Comparison of ENCODE assay signal across 8 cellular contexts in the genomic region with DNA sequence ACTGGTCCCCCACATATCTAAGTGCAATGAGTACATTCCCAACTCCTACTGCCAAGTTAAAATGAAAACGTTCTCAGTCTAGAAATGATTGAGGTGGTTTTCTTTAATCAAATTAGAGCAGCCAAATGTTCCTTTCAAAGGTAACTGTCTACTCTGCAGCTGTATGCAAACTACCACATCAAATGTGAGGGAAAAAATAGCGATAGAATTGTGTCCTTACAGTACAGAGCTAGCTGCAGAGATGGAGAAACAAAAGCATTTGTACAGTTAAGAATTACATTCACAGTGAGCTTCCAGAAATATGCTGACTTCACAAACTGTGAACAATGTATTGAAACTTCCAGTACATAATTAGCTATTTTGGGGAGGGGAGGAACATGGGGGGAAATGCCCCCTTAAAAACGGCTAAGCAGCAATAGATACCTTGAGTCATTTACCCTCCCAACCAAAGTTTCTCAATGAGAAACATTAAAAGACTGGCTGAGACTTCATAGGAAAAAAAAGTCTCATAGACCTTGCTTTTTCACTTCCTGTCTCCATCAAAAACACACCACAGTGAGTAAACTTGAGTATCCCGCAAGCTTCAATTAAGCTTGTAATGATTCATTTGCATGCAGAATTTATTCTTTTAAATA. TPM values are rescaled to one million over a fixed set of nuclear protein-coding genes. Genes with fewer than 3 reads are reported as not detected.
DNase-seq lines count a peak whose midpoint lies in the region; ATAC-seq, FAIRE-seq and TF ChIP-seq lines count a peak whose summit lies in the region.

No MANE protein-coding gene starts in this region.

- H3K4me1 ChIP-seq in ACC112 (ENCODE audit: control insufficient read depth, insufficient read depth, low read length, unreplicated experiment): peaks cover 45% of the 10 kb centered on the region
- peaks cover 26 to 30% of the 10 kb centered on the region in 2 donors for H3K4me1 ChIP-seq in naive thymus-derived CD4-positive, alpha-beta T cell (ENCODE audit: control insufficient read depth in 2 of 2, insufficient read depth in 2 of 2, low read length in 2 of 2)
- peaks cover 6 to 17% (median 15%) of the 10 kb centered on the region in 3 donors for H3K4me1 ChIP-seq in pancreas

- no peak for FAIRE-seq in pancreas (lab: Jason Lieb, UNC)

- WGBS in pancreas, 2 donors: 47 to 52% methylated on average over 4 of the region's 4 CpGs

- H3K36me3 ChIP-seq in ACC112 (ENCODE audit: insufficient read depth, low read length): peaks cover 11% of the 10 kb centered on the region
- no peaks in the 10 kb centered on the region for H3K36me3 ChIP-seq in naive thymus-derived CD4-positive, alpha-beta T cell (ENCODE audit: control insufficient read depth in 2 of 3, insufficient read depth in 3 of 3, low read length in 3 of 3)
- H3K36me3 ChIP-seq in pancreas: no peaks in the 10 kb centered on the region

- peaks cover 0 to 47% (median 6%) of the 10 kb centered on the region in 5 donors for H3K36me3 Mint-ChIP-seq in naive thymus-derived CD4-positive, alpha-beta T cell

- peaks cover 3 to 20% (median 11%) of the 10 kb centered on the region in 11 donors for H3K9me3 Mint-ChIP-seq in naive thymus-derived CD4-positive, alpha-beta T cell

- H3K4me1 Mint-ChIP-seq in naive thymus-derived CD4-positive, alpha-beta T cell: peaks cover 36 to 71% (median 57%) of the 10 kb centered on the region in 7 donors

- TF ChIP-seq CTCF in pancreas (IDR thresholded peaks at IDR 0.05): no peak

- H3K27me3 ChIP-seq in ACC112 (ENCODE audit: insufficient read depth, low read length): no peaks in the 10 kb centered on the region
- H3K27me3 ChIP-seq in naive thymus-derived CD4-positive, alpha-beta T cell (ENCODE audit: control insufficient read depth in 2 of 2, insufficient read depth in 2 of 2, low read length in 2 of 2): no peaks in the 10 kb centered on the region
- H3K27me3 ChIP-seq in pancreas: no peaks in the 10 kb centered on the region

- POLR2A ChIA-PET in naive thymus-derived CD4-positive, alpha-beta T cell (lab: Charles Lee): interaction anchor here (0.8 to 1.1 kb wide), 2 partner anchors 20 to 28 kb away, joined by 3 to 4 read pairs; no protein-coding TSS in a partner anchor

- H3K4me3 ChIP-seq in ACC112 (ENCODE audit: low read depth, low read length) (peak overlapping the region; percentile 46), pancreas (no peak overlapping the region)
- peak overlapping the region; percentile 29 for H3K4me3 ChIP-seq in naive thymus-derived CD4-positive, alpha-beta T cell (ENCODE audit: low read length)

- no peaks in the 10 kb centered on the region for H3K9me3 ChIP-seq in naive thymus-derived CD4-positive, alpha-beta T cell (ENCODE audit: control insufficient read depth in 2 of 3, low read length in 3 of 3)
- H3K9me3 ChIP-seq in pancreas: no peaks in the 10 kb centered on the region

- no peaks in the 10 kb centered on the region for H3K27me3 Mint-ChIP-seq in naive thymus-derived CD4-positive, alpha-beta T cell

- ATAC-seq in GM19043 (IDR thresholded peaks at IDR 0.05; ENCODE audit: low read depth, unreplicated experiment): peak; percentile 50
- peak; percentile 39 for ATAC-seq in HG03139 (IDR thresholded peaks at IDR 0.05; ENCODE audit: unreplicated experiment)
- peak; percentile 78 for ATAC-seq in naive thymus-derived CD4-positive, alpha-beta T cell
- ATAC-seq in pancreas: no peak

- H3K79me2 ChIP-seq in ACC112 (ENCODE audit: control insufficient read depth, insufficient read depth, low read length, unreplicated experiment): peaks cover 87% of the 10 kb centered on the region

- peak overlapping the region; percentile 18 to 92 (median 69) for H3K27ac Mint-ChIP-seq in naive thymus-derived CD4-positive, alpha-beta T cell

- H2AFZ ChIP-seq in ACC112 (ENCODE audit: low read length, unreplicated experiment): peak overlapping the region; percentile 45

- DNase-seq in SW480 (ENCODE audit: low spot score): peak; percentile 38
- peak in 7 of 9 donors; percentile 31 to 55 (median 45) for DNase-seq in naive thymus-derived CD4-positive, alpha-beta T cell
- no peak for DNase-seq in pancreas
- no peak for DNase-seq in putamen (ENCODE audit: low spot score)
- DNase-seq in hepatic stellate cell (ENCODE audit: low spot score): no peak

- peak overlapping the region; percentile 55 for H3K27ac ChIP-seq in ACC112 (ENCODE audit: low read depth, low read length)
- peak overlapping the region; percentile 11 for H3K27ac ChIP-seq in naive thymus-derived CD4-positive, alpha-beta T cell (ENCODE audit: low read depth, low read length)
- H3K27ac ChIP-seq in pancreas: no peak overlapping the region

- H3K4me3 Mint-ChIP-seq in naive thymus-derived CD4-positive, alpha-beta T cell: peak overlapping the region in 9 of 10 donors; percentile 33 to 81 (median 71)

- intact Hi-C loops in naive thymus-derived CD4-positive, alpha-beta T cell (cut with micrococcal nuclease): loop anchor here (1.0 to 10.0 kb wide), 6 partner anchors 10 to 128 kb away; no protein-coding TSS in a partner anchor
- intact Hi-C loops in pancreas (cut with DNase I): no loop called here

- CTCF ChIA-PET in naive thymus-derived CD4-positive, alpha-beta T cell (lab: Charles Lee): interaction anchor here (1.0 kb wide), 1 partner anchor 20 kb away, joined by 5 read pairs; no protein-coding TSS in a partner anchor

RNA-seq across cellular contexts. Expression of a gene that starts 22.9 kb away (rescaled TPM):
- 100 to 1,000 TPM in 1 of 5 experiments, 10 to 100 TPM in 4; 15.8 to 156 (median 61.9) TPM for total RNA-seq in naive thymus-derived CD4-positive, alpha-beta T cell
- polyA plus RNA-seq in naive thymus-derived CD4-positive, alpha-beta T cell: 10 to 100 TPM; 30.0 to 36.8 TPM
- 10 to 100 TPM; 15.3 to 33.4 (median 20.3) TPM for total RNA-seq in pancreas
- polyA plus RNA-seq in pancreas: 1 to 10 TPM; 2.4 to 2.7 TPM

Comparison
In these comparisons a context has a peak if more than half of its experiments do, and no peak if none do; other contexts are left out.
1. H3K27ac ChIP-seq: peak in ACC112 (single experiment) and naive thymus-derived CD4-positive, alpha-beta T cell (single experiment); none in pancreas (0 of 4).
2. H3K4me3 ChIP-seq: peak in ACC112 (single experiment) and naive thymus-derived CD4-positive, alpha-beta T cell (single experiment); none in pancreas (0 of 4).
3. ATAC-seq: peak in GM19043 (single experiment), HG03139 (single experiment) and naive thymus-derived CD4-positive, alpha-beta T cell (single experiment); none in pancreas (0 of 4).
4. DNase-seq: peak in SW480 (single experiment) and naive thymus-derived CD4-positive, alpha-beta T cell (7 of 9); none in pancreas (0 of 6), putamen (single experiment) and hepatic stellate cell (single experiment).
5. intact Hi-C loops: an anchor here in naive thymus-derived CD4-positive, alpha-beta T cell (1.0 to 10.0 kb wide); none called in pancreas.